1 cellular context compared by ENCODE assay signal in genomic region chr19:21328885-21329605, GRCh38.
TF ChIP-seq lines count a peak whose summit lies in the region.

Gene ZNF708, minus strand, starts transcription at chr19:21329410. Its CDS starts 198 bp downstream, at chr19:21329212.

TF ChIP-seq in K562, 482 proteins besides CTCF, POLR2A, EP300 and RAD21 (continued from another document and continues in another):
- TF ChIP-seq CTBP1 (IDR thresholded peaks at IDR 0.05; ENCODE audit: borderline replicate concordance) (peak; percentile 62; the same call in 1 of the 2 replicates), POLR2H (tag; IDR thresholded peaks at IDR 0.05; ENCODE audit: low read depth) (peak; percentile 80), CXXC5 (CRISPR knock-in tag; IDR thresholded peaks at IDR 0.05) (peak; percentile 61), CREB3L1 (IDR thresholded peaks at IDR 0.05; ENCODE audit: borderline replicate concordance, low read depth) (0 out of 2 replicates have a peak, but pooled peaks have one; percentile 32), TAF9B (IDR thresholded peaks at IDR 0.05; ENCODE audit: partially characterized antibody) (no peak), L3MBTL2 (IDR thresholded peaks at IDR 0.05) (peak; percentile 56), DACH1 (IDR thresholded peaks at IDR 0.05; ENCODE audit: partially characterized antibody) (peak; percentile 21), ZBTB40 (IDR thresholded peaks at IDR 0.05) (peak; percentile 73), ZBTB40 (CRISPR knock-in tag; IDR thresholded peaks at IDR 0.05) (no peak), HDAC1 (IDR thresholded peaks at IDR 0.05) (0 out of 4 replicates have a peak, but pooled peaks of 1 of the 2 experiments have one; percentile 22), TGIF2 (CRISPR knock-in tag; IDR thresholded peaks at IDR 0.05) (no peak), STAT6 (CRISPR knock-in tag; IDR thresholded peaks at IDR 0.05) (no peak), MEF2D (tag; conservative IDR thresholded peaks at IDR 0.05; ENCODE audit: low read depth) (no peak), LCOR (CRISPR knock-in tag; IDR thresholded peaks at IDR 0.05) (no peak), ZSCAN29 (IDR thresholded peaks at IDR 0.05) (no peak), SIN3B (IDR thresholded peaks at IDR 0.05; ENCODE audit: low read depth) (no peak), GABPA (tag; conservative IDR thresholded peaks at IDR 0.05; ENCODE audit: low read depth) (peak; percentile 78), POLR2B (IDR thresholded peaks at IDR 0.05; ENCODE audit: low read depth, partially characterized antibody) (peak; percentile 83), NRF1 (conservative IDR thresholded peaks at IDR 0.05 in 1 of 2, IDR thresholded peaks at IDR 0.05 in 1 of 2) (peak; percentile 75 to 78), MBD2 (IDR thresholded peaks at IDR 0.05; ENCODE audit: borderline replicate concordance, low read depth) (peak; percentile 49; the same call in 1 of the 2 replicates), MBD1 (CRISPR knock-in tag; IDR thresholded peaks at IDR 0.05) (no peak), RBFOX2 (IDR thresholded peaks at IDR 0.05; ENCODE audit: low read depth, low read length) (peak; percentile 85), MEIS2 (IDR thresholded peaks at IDR 0.05; ENCODE audit: partially characterized antibody) (peak; percentile 57), BRD4 (IDR thresholded peaks at IDR 0.05) (peak; percentile 55; the same call in 1 of the 2 replicates), POLR2G (IDR thresholded peaks at IDR 0.05; ENCODE audit: low read depth, low read length) (peak; percentile 83), PBX2 (CRISPR knock-in tag; IDR thresholded peaks at IDR 0.05; ENCODE audit: low read depth) (no peak), PBX2 (tag; conservative IDR thresholded peaks at IDR 0.05; ENCODE audit: low read depth) (0 out of 2 replicates have a peak, but pooled peaks have one; percentile 23), RCOR1 (IDR thresholded peaks at IDR 0.05; ENCODE audit: borderline replicate concordance in 1 of 2, low read depth in 2 of 2, low read length in 2 of 2) (peak in 1 of 2 experiments; percentile 61; a peak in 1 of 4 replicates), KDM5B (IDR thresholded peaks at IDR 0.05; ENCODE audit: insufficient replicate concordance, low read depth, low read length) (peak; percentile 94), ZBTB33 (CRISPR knock-in tag; IDR thresholded peaks at IDR 0.05) (no peak), ASH1L (IDR thresholded peaks at IDR 0.05; ENCODE audit: borderline replicate concordance, low read depth, partially characterized antibody) (peak; percentile 40), DIDO1 (tag; IDR thresholded peaks at IDR 0.05; ENCODE audit: low read depth) (no peak), THAP12 (CRISPR knock-in tag; IDR thresholded peaks at IDR 0.05) (0 out of 2 replicates have a peak, but pooled peaks have one; percentile 7), ID3 (CRISPR knock-in tag; IDR thresholded peaks at IDR 0.05) (no peak), ID3 (tag; IDR thresholded peaks at IDR 0.05) (0 out of 2 replicates have a peak, but pooled peaks have one; percentile 43), BHLHE40 (IDR thresholded peaks at IDR 0.05; ENCODE audit: low read length) (0 out of 2 replicates have a peak, but pooled peaks have one; percentile 9)
